Comparison of ENCODE assay signal across 21 cellular contexts in the genomic region with DNA sequence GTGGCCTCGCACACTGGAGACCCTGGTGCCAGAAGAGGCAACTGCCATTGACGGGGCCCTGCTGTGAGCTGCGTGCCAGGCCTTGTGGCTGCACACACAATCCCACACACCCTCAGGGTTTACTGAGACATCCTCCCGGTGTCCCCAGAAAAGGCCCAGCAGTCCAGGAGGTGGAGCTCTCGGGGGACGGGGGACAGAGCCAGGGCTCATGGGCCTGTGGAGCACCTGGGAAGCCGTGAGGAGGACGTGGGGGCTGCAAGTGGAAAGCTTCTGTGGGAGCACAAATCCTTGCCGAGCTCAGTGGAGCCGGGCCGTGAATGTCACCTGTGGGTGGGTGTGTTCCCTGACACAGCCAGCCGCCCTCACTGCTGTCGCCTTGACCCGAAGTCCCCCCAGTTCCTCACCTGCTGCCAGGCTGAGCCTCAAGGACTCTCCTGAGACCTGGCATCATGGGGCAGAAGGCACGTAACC.
DNase-seq lines count a peak whose midpoint lies in the region; ATAC-seq and TF ChIP-seq lines count a peak whose summit lies in the region.
"Had no signal": no experiment of that assay in that cellular context is flagged by ENCODE, and none has a peak within 500 bp of the region (broad histone marks: within the 10 kb centered on the region; RNA-seq: fewer than 3 reads in every experiment).

No MANE protein-coding gene starts in this region.

- H3K4me3 Mint-ChIP-seq in endodermal cell = no peak overlapping the region
- no peak overlapping the region for H3K4me3 Mint-ChIP-seq in type B pancreatic cell
- H3K4me3 Mint-ChIP-seq: CD4-positive, CD25-positive, alpha-beta regulatory T cell; GM23338 had no signal

- H3K4me1 ChIP-seq in endodermal cell (ENCODE audit: control insufficient read depth, insufficient read depth, low read length) = no peaks in the 10 kb centered on the region
- H3K4me1 ChIP-seq: BE2C, Caco-2 had no signal

- H3K36me3 Mint-ChIP-seq in endodermal cell (ENCODE audit: low read depth) (peaks cover 10% of the 10 kb centered on the region), type B pancreatic cell (no peaks in the 10 kb centered on the region)
- H3K36me3 Mint-ChIP-seq: CD4-positive, CD25-positive, alpha-beta regulatory T cell had no signal

- ATAC-seq in GM19467 (IDR thresholded peaks at IDR 0.05; ENCODE audit: unreplicated experiment) (no peak), HG03457 (IDR thresholded peaks at IDR 0.05; ENCODE audit: unreplicated experiment) (no peak)
- ATAC-seq: GM23338 had no signal

- H3K27ac ChIP-seq in endodermal cell (ENCODE audit: low read depth, low read length) = no peak overlapping the region

- H3K9me3 Mint-ChIP-seq in endodermal cell (peaks cover 98% of the 10 kb centered on the region), type B pancreatic cell (peaks cover 4% of the 10 kb centered on the region)

- no peak overlapping the region for H3K4me3 ChIP-seq in endodermal cell (ENCODE audit: low read length)
- H3K4me3 ChIP-seq: GM23338 had no signal

- whole genome bisulfite sequencing in endodermal cell (ENCODE audit: insufficient coverage in 1 of 2, insufficient read length in 1 of 2), 2 experiments = 74 to 75% methylated on average over 12 to 15 of the region's 15 CpGs

- DNase-seq in activated effector memory CD4-positive, alpha-beta T cell treated with anti-CD3 and anti-CD28 coated beads, Interleukin-2, amount 50 U/mL, for 16 hours = peak; percentile 44
- DNase-seq in activated effector memory CD4-positive, alpha-beta T cell treated with Interleukin-2 at 50 U/mL for 16 hours = no peak
- DNase-seq in endodermal cell = peak; percentile 7
- peak; percentile 60 for DNase-seq in posterior vena cava (ENCODE audit: low spot score)
- peak; percentile 54 for DNase-seq in type B pancreatic cell (ENCODE audit: extremely low spot score, unreplicated experiment)
- DNase-seq in NCI-H524 treated with DMSO at 0.1 percent for 48 hours (lab: John Stamatoyannopoulos, UW) = no peak
- DNase-seq: BE2C; CD4-positive, CD25-positive, alpha-beta regulatory T cell; HCEC 1CT; MM.1S; NCI-H1092; NCI-H1436 treated with DMSO at 0.1 percent for 48 hours; NCI-H2029 treated with DMSO at 0.1 percent for 48 hours; NCI-H510A; NCI-H774; RPMI8226; SHP77 treated with DMSO at 0.1 percent for 48 hours had no signal

- intact Hi-C loops in posterior vena cava (cut with DNase I) = no loop called here

- peaks cover 60% of the 10 kb centered on the region for H3K9me3 ChIP-seq in endodermal cell (ENCODE audit: control insufficient read depth, low read length)
- H3K9me3 ChIP-seq: Caco-2 had no signal

- H3K27me3 ChIP-seq in endodermal cell (ENCODE audit: control insufficient read depth, insufficient read depth, low read length, poor library complexity, severe bottlenecking) = no peaks in the 10 kb centered on the region
- H3K27me3 ChIP-seq: BE2C had no signal

- no peak for TF ChIP-seq CTCF in endodermal cell (conservative IDR thresholded peaks at IDR 0.05)
- no peak for TF ChIP-seq CTCF in type B pancreatic cell (conservative IDR thresholded peaks at IDR 0.05)

- H3K36me3 ChIP-seq in endodermal cell (ENCODE audit: control insufficient read depth, insufficient read depth, low read length) = no peaks in the 10 kb centered on the region
- H3K36me3 ChIP-seq: BE2C had no signal

- no peak overlapping the region for H3K27ac Mint-ChIP-seq in endodermal cell
- no peak overlapping the region for H3K27ac Mint-ChIP-seq in type B pancreatic cell
- H3K27ac Mint-ChIP-seq: CD4-positive, CD25-positive, alpha-beta regulatory T cell; GM23338 had no signal

- H3K27me3 Mint-ChIP-seq in endodermal cell (ENCODE audit: insufficient read depth) (no peaks in the 10 kb centered on the region), type B pancreatic cell (no peaks in the 10 kb centered on the region)

- H3K4me1 Mint-ChIP-seq in endodermal cell = no peaks in the 10 kb centered on the region
- H3K4me1 Mint-ChIP-seq in type B pancreatic cell (ENCODE audit: unreplicated experiment) = no peaks in the 10 kb centered on the region
- H3K4me1 Mint-ChIP-seq: CD4-positive, CD25-positive, alpha-beta regulatory T cell; GM23338 had no signal

- no peak overlapping the region for H3K9ac ChIP-seq in endodermal cell (ENCODE audit: extremely low read depth, low read length, poor library complexity, severe bottlenecking)

Comparison
In these comparisons a context has a peak if more than half of its experiments do, and no peak if none do; other contexts are left out.
1. DNase-seq: peak in activated effector memory CD4-positive, alpha-beta T cell treated with anti-CD3 and anti-CD28 coated beads, Interleukin-2, amount 50 U/mL, for 16 hours (single experiment), endodermal cell (single experiment), posterior vena cava (single experiment) and type B pancreatic cell (single experiment); none in activated effector memory CD4-positive, alpha-beta T cell treated with Interleukin-2 at 50 U/mL for 16 hours (single experiment) and NCI-H524 treated with DMSO at 0.1 percent for 48 hours (single experiment).